ENCODE assay signal across 33 cellular contexts in genomic region chr3:98035208-98035607, GRCh38. TPM values are rescaled to one million over a fixed set of nuclear protein-coding genes. Genes with fewer than 3 reads are reported as not detected.
"Had no signal": no experiment of that assay in that cellular context is flagged by ENCODE, and none has a peak within 500 bp of the region (broad histone marks: within the 10 kb centered on the region; RNA-seq: fewer than 3 reads in every experiment).

TSS of gene GABRR3 (minus strand) at chr3:98035315. CDS start at chr3:98034987, 328 bp downstream.

- H3K36me3 ChIP-seq: esophagus muscularis mucosa, gastroesophageal sphincter, heart left ventricle, left lung, spleen, thoracic aorta, tibial nerve, upper lobe of left lung had no signal

- FAIRE-seq: endothelial cell of umbilical vein, urothelium cell line had no signal

- DNase-seq: dermis blood vessel endothelial cell; effector memory CD4-positive, alpha-beta T cell; foreskin keratinocyte; heart left ventricle; left cardiac atrium; left lung; mesenchymal stem cell; mucosa of descending colon; naive thymus-derived CD4-positive, alpha-beta T cell; nucleus accumbens; posterior cingulate gyrus; psoas muscle; right cardiac atrium; spleen; stimulated activated naive B cell treated with anti-CD40 and anti-IgM and Interleukin-4, amounts not matched to agents 10 μg/mL and 1 μg/mL and 100 μg/mL, for 72 hours; upper lobe of left lung had no signal

- H3K4me1 ChIP-seq: foreskin keratinocyte, left lung, psoas muscle, upper lobe of left lung had no signal

- H3K9me3 ChIP-seq: esophagus muscularis mucosa, gastroesophageal sphincter, heart left ventricle, left lung, mucosa of descending colon, psoas muscle, spleen, thoracic aorta, tibial nerve, upper lobe of left lung had no signal

- H3K79me2 ChIP-seq: hepatocyte had no signal

- H3K4me2 ChIP-seq: hepatocyte had no signal

- H3K27me3 ChIP-seq: hepatocyte, upper lobe of left lung had no signal

- H3K4me3 ChIP-seq: coronary artery, esophagus muscularis mucosa, gastroesophageal sphincter, heart left ventricle, hepatocyte, left lung, mucosa of descending colon, psoas muscle, skin epidermis, spleen, thoracic aorta, tibial nerve, upper lobe of left lung had no signal

- H3K27ac ChIP-seq: coronary artery, esophagus muscularis mucosa, foreskin keratinocyte, gastroesophageal sphincter, heart left ventricle, hepatocyte, left lung, psoas muscle, skin epidermis, spleen, thoracic aorta, tibial nerve, upper lobe of left lung had no signal

- H2AFZ ChIP-seq: hepatocyte had no signal

- ATAC-seq: foreskin keratinocyte; gastroesophageal sphincter; heart left ventricle; left cardiac atrium; left lung; mucosa of descending colon; naive thymus-derived CD4-positive, alpha-beta T cell; psoas muscle; right cardiac atrium; stimulated activated naive B cell treated with anti-CD40 and anti-IgM and Interleukin-4, amounts not matched to agents 10 μg/mL and 1 μg/mL and 100 μg/mL, for 72 hours had no signal

RNA-seq across cellular contexts. Expression of gene GABRR3, which starts in this region (rescaled TPM):
- total RNA-seq: dermis blood vessel endothelial cell; endothelial cell of umbilical vein; epithelial cell of proximal tubule; esophagus muscularis mucosa; fibroblast of lung; foreskin keratinocyte; gastroesophageal sphincter; heart left ventricle; hepatocyte; kidney epithelial cell; left cardiac atrium; left lung; lower leg skin; lung microvascular endothelial cell; mesothelial cell of epicardium; mucosa of descending colon; naive thymus-derived CD4-positive, alpha-beta T cell; osteocyte; psoas muscle; renal cortical epithelial cell; right cardiac atrium; spleen; thoracic aorta; tibial nerve; upper lobe of left lung had no signal
- polyA plus RNA-seq: endothelial cell of umbilical vein; fibroblast of lung; foreskin keratinocyte; heart left ventricle; hepatocyte; naive thymus-derived CD4-positive, alpha-beta T cell; right cardiac atrium had no signal
